ENCODE assay signal across 10 cellular contexts in genomic region chr2:25453199-25453903, GRCh38.
DNase-seq lines count a peak whose midpoint lies in the region; ATAC-seq and TF ChIP-seq lines count a peak whose summit lies in the region.
"Had no signal": no experiment of that assay in that cellular context is flagged by ENCODE, and none has a peak within 500 bp of the region (broad histone marks: within the 10 kb centered on the region; RNA-seq: fewer than 3 reads in every experiment).

No MANE protein-coding gene starts in this region.

- peak overlapping the region; percentile 50 for H3K4me3 Mint-ChIP-seq in T-helper 2 cell treated with Interferon-gamma antibody and Interleukin-4, amounts not matched to agents 5 μg/mL and 100 μg/mL, for 36 hours

- no peaks in the 10 kb centered on the region for H3K27me3 ChIP-seq in mammary epithelial cell (ENCODE audit: insufficient read depth, low read length)
- H3K27me3 ChIP-seq: colonic mucosa, suprapubic skin had no signal

- BruUV-seq in mammary epithelial cell (replicated peaks; lab: Mats Ljungman, UMichigan), result no TSS peak

- peaks cover 33% of the 10 kb centered on the region for H3K4me1 Mint-ChIP-seq in T-helper 2 cell treated with Interferon-gamma antibody and Interleukin-4, amounts not matched to agents 5 μg/mL and 100 μg/mL, for 36 hours (ENCODE audit: low read depth)

- H3K36me3 Mint-ChIP-seq in T-helper 2 cell treated with Interferon-gamma antibody and Interleukin-4, amounts not matched to agents 5 μg/mL and 100 μg/mL, for 36 hours (ENCODE audit: low read depth), result peaks cover 27% of the 10 kb centered on the region

- intact Hi-C loops in mammary epithelial cell (cut with micrococcal nuclease), result no loop called here

- CTCF ChIA-PET in mammary epithelial cell (lab: Charles Lee; ENCODE audit: low non-redundant PET), result no interaction called here

- no peaks in the 10 kb centered on the region for H3K4me1 ChIP-seq in mammary epithelial cell (ENCODE audit: insufficient read depth, low read length)
- H3K4me1 ChIP-seq: colonic mucosa, suprapubic skin had no signal

- no peak overlapping the region for H3K4me3 ChIP-seq in mammary epithelial cell (replicated peaks in 1 of 3; ENCODE audit: insufficient read depth in 1 of 3, low read depth in 2 of 3, low read length in 3 of 3)
- H3K4me3 ChIP-seq: colonic mucosa, suprapubic skin had no signal

- peaks cover 3% of the 10 kb centered on the region for H3K36me3 ChIP-seq in mammary epithelial cell (ENCODE audit: insufficient read depth, low read length)
- H3K36me3 ChIP-seq: colonic mucosa, suprapubic skin had no signal

- no peak overlapping the region for H2AFZ ChIP-seq in mammary epithelial cell (ENCODE audit: low read depth, low read length)

- no peaks in the 10 kb centered on the region for H3K79me2 ChIP-seq in mammary epithelial cell (ENCODE audit: insufficient read depth, low read length)

- H3K9ac ChIP-seq in mammary epithelial cell (ENCODE audit: insufficient read depth, low read length), result no peak overlapping the region

- 97% methylated on average over 3 of the region's 3 CpGs for WGBS in mammary epithelial cell (ENCODE audit: low coverage, missing lambda C conversion rate)

- H3K27me3 Mint-ChIP-seq in T-helper 2 cell treated with Interferon-gamma antibody and Interleukin-4, amounts not matched to agents 5 μg/mL and 100 μg/mL, for 36 hours (ENCODE audit: low read depth), result no peaks in the 10 kb centered on the region

- peak overlapping the region; percentile 89 for H3K27ac Mint-ChIP-seq in T-helper 2 cell treated with Interferon-gamma antibody and Interleukin-4, amounts not matched to agents 5 μg/mL and 100 μg/mL, for 36 hours

- TF ChIP-seq CTCF in mammary epithelial cell (conservative IDR thresholded peaks at IDR 0.05 in 1 of 2, IDR thresholded peaks at IDR 0.05 in 1 of 2; ENCODE audit: extremely low read depth in 1 of 2, insufficient read depth in 1 of 2, low read depth in 1 of 2, low read length in 2 of 2), result no peak

- dilution Hi-C loops in mammary epithelial cell (cut with HindIII; ENCODE audit: low sequenced_read_pairs), result no loop called here

- ATAC-seq in GM18861 (IDR thresholded peaks at IDR 0.05; ENCODE audit: unreplicated experiment) (peak; percentile 90), HG02571 (IDR thresholded peaks at IDR 0.05; ENCODE audit: unreplicated experiment) (peak; percentile 62), HG02840 (IDR thresholded peaks at IDR 0.05; ENCODE audit: low FRiP score, unreplicated experiment) (no peak)

- DNase-seq in T-helper 2 cell treated with Interferon-gamma antibody and Interleukin-4, amounts not matched to agents 5 μg/mL and 100 μg/mL, for 36 hours (ENCODE audit: low spot score), result peak; percentile 38
- peak; percentile 13 for DNase-seq in stimulated activated CD4-positive, alpha-beta T cell treated with anti-CD3 and anti-CD28 coated beads, Interleukin-12 subunit alpha, Interleukin-12 subunit beta, amount 100 ng/mL, for 4 hours
- no peak for DNase-seq in mammary epithelial cell
- DNase-seq in NCI-H1417 treated with DMSO at 0.1 percent for 48 hours (lab: John Stamatoyannopoulos, UW), result no peak
- DNase-seq in NOMO-1 treated with DMSO at 0.1 percent for 48 hours (lab: John Stamatoyannopoulos, UW; ENCODE audit: unreplicated experiment), result no peak
- DNase-seq: colonic mucosa had no signal

- no peaks in the 10 kb centered on the region for H3K9me3 Mint-ChIP-seq in T-helper 2 cell treated with Interferon-gamma antibody and Interleukin-4, amounts not matched to agents 5 μg/mL and 100 μg/mL, for 36 hours

- H3K9me3 ChIP-seq in mammary epithelial cell (replicated peaks; ENCODE audit: insufficient read depth, low read length), result no peaks in the 10 kb centered on the region
- H3K9me3 ChIP-seq: colonic mucosa, suprapubic skin had no signal

- no peak overlapping the region for H3K27ac ChIP-seq in mammary epithelial cell (ENCODE audit: insufficient read depth, low read depth, low read length)
- H3K27ac ChIP-seq: colonic mucosa, suprapubic skin had no signal

- no peak overlapping the region for H3K4me2 ChIP-seq in mammary epithelial cell (ENCODE audit: insufficient read depth, low read depth, low read length)

- in situ Hi-C loops in mammary epithelial cell (cut with MboI; ENCODE audit: low sequenced_read_pairs in 2 of 2), result no loop called here

- no peaks in the 10 kb centered on the region for H4K20me1 ChIP-seq in mammary epithelial cell (ENCODE audit: insufficient read depth, low read length)

Comparison
In these comparisons a context has a peak if more than half of its experiments do, and no peak if none do; other contexts are left out.
1. DNase-seq: peak in T-helper 2 cell treated with Interferon-gamma antibody and Interleukin-4, amounts not matched to agents 5 μg/mL and 100 μg/mL, for 36 hours (single experiment) and stimulated activated CD4-positive, alpha-beta T cell treated with anti-CD3 and anti-CD28 coated beads, Interleukin-12 subunit alpha, Interleukin-12 subunit beta, amount 100 ng/mL, for 4 hours (single experiment); none in mammary epithelial cell (single experiment), NCI-H1417 treated with DMSO at 0.1 percent for 48 hours (single experiment) and NOMO-1 treated with DMSO at 0.1 percent for 48 hours (single experiment).